ENCODE assay signal across 8 cellular contexts in the genomic region with DNA sequence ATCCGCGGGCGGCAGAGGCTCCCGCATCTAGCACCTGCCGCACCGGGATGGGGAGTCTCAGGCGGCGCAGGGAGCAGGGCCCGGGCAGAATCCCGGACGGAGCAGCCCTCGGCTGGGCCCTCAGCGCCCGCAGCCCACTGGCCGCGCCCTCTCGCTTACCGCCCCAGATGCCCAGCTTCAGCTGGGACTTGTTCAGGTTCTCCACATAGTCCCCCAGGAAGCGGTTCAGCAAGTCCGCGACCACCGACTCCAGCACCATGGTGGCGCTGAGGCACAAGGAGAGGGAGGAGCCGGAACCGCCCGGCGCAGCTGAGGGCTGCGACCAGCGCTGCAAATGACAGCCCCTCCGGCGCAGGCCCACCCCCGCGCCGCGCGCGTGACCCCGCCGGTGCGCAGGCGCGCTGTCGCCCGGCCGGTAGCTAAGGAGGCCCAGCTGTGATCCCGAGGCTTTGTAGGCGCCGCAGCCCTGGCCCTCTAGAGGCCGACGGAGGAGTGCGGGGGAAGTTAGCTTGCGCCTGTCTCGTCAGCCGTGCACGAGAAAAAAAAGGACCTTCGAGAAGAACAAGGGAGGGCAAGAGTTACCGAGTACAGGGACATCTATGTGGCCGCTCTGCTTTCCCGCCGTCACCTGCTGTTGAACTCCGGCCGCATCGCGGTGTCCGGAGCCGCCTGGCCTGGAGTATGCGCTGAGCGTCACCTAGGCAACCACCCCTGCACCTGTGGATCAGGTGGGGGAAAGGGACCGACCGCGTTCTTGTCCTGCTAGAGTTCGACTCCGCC. TPM values are rescaled to one million over a fixed set of nuclear protein-coding genes. Genes with fewer than 3 reads are reported as not detected.
DNase-seq lines count a peak whose midpoint lies in the region; ATAC-seq and TF ChIP-seq lines count a peak whose summit lies in the region.

A gene with protein sequence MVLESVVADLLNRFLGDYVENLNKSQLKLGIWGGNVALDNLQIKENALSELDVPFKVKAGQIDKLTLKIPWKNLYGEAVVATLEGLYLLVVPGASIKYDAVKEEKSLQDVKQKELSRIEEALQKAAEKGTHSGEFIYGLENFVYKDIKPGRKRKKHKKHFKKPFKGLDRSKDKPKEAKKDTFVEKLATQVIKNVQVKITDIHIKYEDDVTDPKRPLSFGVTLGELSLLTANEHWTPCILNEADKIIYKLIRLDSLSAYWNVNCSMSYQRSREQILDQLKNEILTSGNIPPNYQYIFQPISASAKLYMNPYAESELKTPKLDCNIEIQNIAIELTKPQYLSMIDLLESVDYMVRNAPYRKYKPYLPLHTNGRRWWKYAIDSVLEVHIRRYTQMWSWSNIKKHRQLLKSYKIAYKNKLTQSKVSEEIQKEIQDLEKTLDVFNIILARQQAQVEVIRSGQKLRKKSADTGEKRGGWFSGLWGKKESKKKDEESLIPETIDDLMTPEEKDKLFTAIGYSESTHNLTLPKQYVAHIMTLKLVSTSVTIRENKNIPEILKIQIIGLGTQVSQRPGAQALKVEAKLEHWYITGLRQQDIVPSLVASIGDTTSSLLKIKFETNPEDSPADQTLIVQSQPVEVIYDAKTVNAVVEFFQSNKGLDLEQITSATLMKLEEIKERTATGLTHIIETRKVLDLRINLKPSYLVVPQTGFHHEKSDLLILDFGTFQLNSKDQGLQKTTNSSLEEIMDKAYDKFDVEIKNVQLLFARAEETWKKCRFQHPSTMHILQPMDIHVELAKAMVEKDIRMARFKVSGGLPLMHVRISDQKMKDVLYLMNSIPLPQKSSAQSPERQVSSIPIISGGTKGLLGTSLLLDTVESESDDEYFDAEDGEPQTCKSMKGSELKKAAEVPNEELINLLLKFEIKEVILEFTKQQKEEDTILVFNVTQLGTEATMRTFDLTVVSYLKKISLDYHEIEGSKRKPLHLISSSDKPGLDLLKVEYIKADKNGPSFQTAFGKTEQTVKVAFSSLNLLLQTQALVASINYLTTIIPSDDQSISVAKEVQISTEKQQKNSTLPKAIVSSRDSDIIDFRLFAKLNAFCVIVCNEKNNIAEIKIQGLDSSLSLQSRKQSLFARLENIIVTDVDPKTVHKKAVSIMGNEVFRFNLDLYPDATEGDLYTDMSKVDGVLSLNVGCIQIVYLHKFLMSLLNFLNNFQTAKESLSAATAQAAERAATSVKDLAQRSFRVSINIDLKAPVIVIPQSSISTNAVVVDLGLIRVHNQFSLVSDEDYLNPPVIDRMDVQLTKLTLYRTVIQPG (N-terminal part only) (minus strand): TSS at position 332 of the 780 bp plus-strand sequence. CDS start 73 bp downstream, at position 259.

- H3K79me2 ChIP-seq in Karpas-422 (ENCODE audit: low read length) (peaks cover 49% of the 10 kb centered on the region), fibroblast of lung (ENCODE audit: control insufficient read depth, insufficient read depth, low read length) (peaks cover 30% of the 10 kb centered on the region)

- TF ChIP-seq CTCF in fibroblast of lung (conservative IDR thresholded peaks at IDR 0.05 in 1 of 2, IDR thresholded peaks at IDR 0.05 in 1 of 2; ENCODE audit: low read depth in 1 of 2, low read length in 2 of 2), result peak; percentile 69 to 73
- TF ChIP-seq CTCF in natural killer cell (IDR thresholded peaks at IDR 0.05), result peak; percentile 87

- H3K27ac Mint-ChIP-seq in natural killer cell, result peak within 1 kb of the TSS; percentile 96 to 98

- H3K36me3 ChIP-seq in Karpas-422 (ENCODE audit: insufficient read depth, low read length) (peaks cover 12% of the 10 kb centered on the region; the same call in 1 of the 2 replicates), fibroblast of lung (ENCODE audit: control insufficient read depth, insufficient read depth, low read length) (no peaks in the 10 kb centered on the region)

- peak within 1 kb of the TSS; percentile 95 for H3K4me2 ChIP-seq in Karpas-422 (ENCODE audit: low read depth, low read length, poor library complexity, severe bottlenecking)
- peak within 1 kb of the TSS; percentile 99 for H3K4me2 ChIP-seq in fibroblast of lung (ENCODE audit: extremely low read depth, insufficient read depth, low read length)

- H3K9me3 ChIP-seq in Karpas-422 (ENCODE audit: low read length) (no peaks in the 10 kb centered on the region), fibroblast of lung (ENCODE audit: control insufficient read depth, insufficient read depth, low read depth, low read length) (no peaks in the 10 kb centered on the region)

- H2AFZ ChIP-seq in Karpas-422 (ENCODE audit: low read length), result peak within 1 kb of the TSS; percentile 90
- H2AFZ ChIP-seq in fibroblast of lung (ENCODE audit: low read length), result peak within 1 kb of the TSS; percentile 96

- H3K27me3 ChIP-seq in Karpas-422 (ENCODE audit: low read length) (no peaks in the 10 kb centered on the region), fibroblast of lung (ENCODE audit: control insufficient read depth, insufficient read depth, low read length) (peaks cover 7% of the 10 kb centered on the region)

- ATAC-seq in GM21825 (IDR thresholded peaks at IDR 0.05; ENCODE audit: unreplicated experiment) (peak; percentile 88), natural killer cell (peak; percentile 82 to 95 (median 89))

- H3K4me3 ChIP-seq in Karpas-422 (ENCODE audit: low read length), result peak within 1 kb of the TSS; percentile 99
- peak within 1 kb of the TSS; percentile 85 to 98 (median 91) for H3K4me3 ChIP-seq in fibroblast of lung (replicated peaks in 1 of 4; ENCODE audit: control extremely low read depth in 1 of 4, insufficient read depth in 1 of 4, low read depth in 3 of 4, low read length in 4 of 4)

- H3K9ac ChIP-seq in Karpas-422 (ENCODE audit: low read length) (peak within 1 kb of the TSS; percentile 100), fibroblast of lung (ENCODE audit: insufficient read depth, low read length) (peak within 1 kb of the TSS; percentile 87)

- H3K36me3 Mint-ChIP-seq in natural killer cell, result no peaks in the 10 kb centered on the region

- H3K9me2 ChIP-seq in Karpas-422 (replicated peaks; ENCODE audit: insufficient read depth, low read length), result no peaks in the 10 kb centered on the region

- H4K20me1 ChIP-seq in Karpas-422 (ENCODE audit: insufficient read depth, low read depth, low read length) (peaks cover 5% of the 10 kb centered on the region; the same call in 1 of the 2 replicates), fibroblast of lung (ENCODE audit: control insufficient read depth, extremely low read depth, insufficient read depth, low read length) (no peaks in the 10 kb centered on the region)

- DNase-seq in EH (ENCODE audit: low read depth) (peak; percentile 95), Karpas-422 (peak; percentile 97), RPMI7951 (ENCODE audit: low read depth) (peak; percentile 94), fibroblast of lung (ENCODE audit: low read depth in 2 of 2) (peak; percentile 87 to 92), natural killer cell (peak; percentile 94)
- peak; percentile 76 to 87 for DNase-seq in activated T-helper 1 cell treated with anti-CD3 and anti-CD28 coated beads, Interleukin-2, amount 50 U/mL, for 16 hours (ENCODE audit: low read depth in 1 of 2, low spot score in 1 of 2)
- peak; percentile 90 for DNase-seq in stimulated activated naive CD4-positive, alpha-beta T cell treated with Interleukin-2 at 50 U/mL for 16 hours (lab: John Stamatoyannopoulos, UW)

- no peaks in the 10 kb centered on the region for H3K9me3 Mint-ChIP-seq in natural killer cell

- H3K27me3 Mint-ChIP-seq in natural killer cell (ENCODE audit: low read depth in 2 of 2), result peaks cover 11 to 21% of the 10 kb centered on the region in 2 donors

- H3K4me1 Mint-ChIP-seq in natural killer cell, result peaks cover 47 to 61% of the 10 kb centered on the region in 2 donors

- H3K4me1 ChIP-seq in Karpas-422 (ENCODE audit: low read length), result peaks cover 30% of the 10 kb centered on the region
- H3K4me1 ChIP-seq in fibroblast of lung (ENCODE audit: control insufficient read depth, extremely low read depth, insufficient read depth, low read length), result no peaks in the 10 kb centered on the region

- H3K4me3 Mint-ChIP-seq in natural killer cell, result peak within 1 kb of the TSS; percentile 97

- intact Hi-C loops in natural killer cell (cut with micrococcal nuclease), result loop anchor here (5.0 kb wide), 1 partner anchor 203 kb away; no protein-coding TSS in a partner anchor

- H3K27ac ChIP-seq in Karpas-422 (ENCODE audit: low read length) (peak within 1 kb of the TSS; percentile 90), fibroblast of lung (ENCODE audit: insufficient read depth, low read length) (peak within 1 kb of the TSS; percentile 84)

RNA-seq across cellular contexts. Expression of the gene that starts here (rescaled TPM):
- total RNA-seq in Karpas-422 (2014; rRNA removed; shearing (Covaris generic); ENCODE audit: low replicate concordance), result 70.9 and 180 TPM in 2 replicates
- 20.9 and 30.3 TPM in 2 replicates for total RNA-seq in RPMI7951 (2014; rRNA removed; shearing (Covaris generic))
- total RNA-seq in fibroblast of lung (77.3 and 82.7 TPM in 2 replicates), natural killer cell (100 to 1,000 TPM; 155 to 204 (median 164) TPM)
- polyA plus RNA-seq in fibroblast of lung, result 15.3 and 19.6 TPM in 2 replicates
- polyA plus RNA-seq in fibroblast of lung (2012), result 11.7 and 15.0 TPM in 2 replicates
- polyA minus RNA-seq in fibroblast of lung (ENCODE audit: low replicate concordance), result 13.1 and 15.3 TPM in 2 replicates

Comparison
In these comparisons a context has a peak if more than half of its experiments do, and no peak if none do; other contexts are left out.
1. Peak in every context shown above with its lines: DNase-seq, ATAC-seq, H3K4me3 ChIP-seq and H3K27ac ChIP-seq.